In genomic region chr1:155989242-155989991, GRCh38 we compare ENCODE assay signal across 9 cellular contexts. TPM values are rescaled to one million over a fixed set of nuclear protein-coding genes. Genes with fewer than 3 reads are reported as not detected.
DNase-seq lines count a peak whose midpoint lies in the region; ATAC-seq, FAIRE-seq and TF ChIP-seq lines count a peak whose summit lies in the region.
"Had no signal": no experiment of that assay in that cellular context is flagged by ENCODE, and none has a peak within 500 bp of the region (broad histone marks: within the 10 kb centered on the region; RNA-seq: fewer than 3 reads in every experiment).

No MANE protein-coding gene starts in this region.

- peak; percentile 75 for ATAC-seq in HG03135 (IDR thresholded peaks at IDR 0.05; ENCODE audit: unreplicated experiment)
- ATAC-seq in activated CD8-positive, alpha-beta T cell treated with anti-CD3 and anti-CD28 coated beads, Interleukin-2, amount 10 ng/mL, durations not matched to agents 7 days and 5 days: peak; percentile 98
- ATAC-seq in GM21447 (IDR thresholded peaks at IDR 0.05; ENCODE audit: unreplicated experiment): no peak

- peaks cover 19% of the 10 kb centered on the region for H3K4me1 Mint-ChIP-seq in activated CD8-positive, alpha-beta T cell treated with anti-CD3 and anti-CD28 coated beads, Interleukin-2, amount 10 ng/mL, durations not matched to agents 7 days and 5 days (ENCODE audit: low read depth)
- peaks cover 3% of the 10 kb centered on the region for H3K4me1 Mint-ChIP-seq in mesothelial cell of epicardium

- peak overlapping the region; percentile 18 for H4K5ac ChIP-seq in H1 (ENCODE audit: insufficient read length, low read depth, low read length)

- no peaks in the 10 kb centered on the region for H3K79me1 ChIP-seq in H1 (ENCODE audit: low read depth, low read length)

- no peak overlapping the region for H3K9ac ChIP-seq in H1 (replicated peaks in 1 of 4; ENCODE audit: extremely low read depth in 1 of 4, low read depth in 3 of 4, low read length in 3 of 4)

- H3K4ac ChIP-seq in H1 (replicated peaks; ENCODE audit: insufficient read length, low read depth, low read length): no peak overlapping the region

- no peak overlapping the region; a peak in 1 of 8 replicates for H3K4me3 ChIP-seq in H1 (ENCODE audit: extremely low read depth in 1 of 4, insufficient read depth in 2 of 4, low read depth in 3 of 4, low read length in 4 of 4)

- H2BK20ac ChIP-seq in H1 (ENCODE audit: low read length): no peak overlapping the region

- no peaks in the 10 kb centered on the region for H3K9me3 Mint-ChIP-seq in activated CD8-positive, alpha-beta T cell treated with anti-CD3 and anti-CD28 coated beads, Interleukin-2, amount 10 ng/mL, durations not matched to agents 7 days and 5 days (ENCODE audit: insufficient read depth)
- H3K9me3 Mint-ChIP-seq in mesothelial cell of epicardium: no peaks in the 10 kb centered on the region

- CTCF ChIA-PET in activated CD8-positive, alpha-beta T cell treated with anti-CD3 and anti-CD28 coated beads, Interleukin-2, amount 10 ng/mL, durations not matched to agents 7 days and 5 days (lab: Charles Lee): interaction anchor here (0.6 to 6.6 kb wide), 44 partner anchors 8 to 347 kb away, joined by 3 to 144 read pairs (median 5); partner anchors contain the start of genes ARHGEF2, GON4L, KHDC4 and RXFP4
- CTCF ChIA-PET in H1 (lab: Charles Lee; ENCODE audit: partially characterized antibody): interaction anchor here (0.6 to 5.4 kb wide), 42 partner anchors 9 to 248 kb away, joined by 3 to 126 read pairs (median 5); partner anchors contain the start of genes ARHGEF2, RAB25 and SSR2

- H3K27me3 Mint-ChIP-seq in activated CD8-positive, alpha-beta T cell treated with anti-CD3 and anti-CD28 coated beads, Interleukin-2, amount 10 ng/mL, durations not matched to agents 7 days and 5 days (ENCODE audit: low read depth): no peaks in the 10 kb centered on the region
- no peaks in the 10 kb centered on the region for H3K27me3 Mint-ChIP-seq in mesothelial cell of epicardium (ENCODE audit: low read depth)

- H3K27ac Mint-ChIP-seq in activated CD8-positive, alpha-beta T cell treated with anti-CD3 and anti-CD28 coated beads, Interleukin-2, amount 10 ng/mL, durations not matched to agents 7 days and 5 days: peak overlapping the region; percentile 44
- no peak overlapping the region for H3K27ac Mint-ChIP-seq in mesothelial cell of epicardium

- TF ChIP-seq EP300 in H1 (IDR thresholded peaks at IDR 0.05; ENCODE audit: borderline replicate concordance in 1 of 2, low read depth in 2 of 2, low read length in 2 of 2): no peak

- peak; percentile 24 for FAIRE-seq in H1 (lab: Jason Lieb, UNC)

- H3K4me1 ChIP-seq in H1 (replicated peaks in 1 of 4; ENCODE audit: control insufficient read depth in 3 of 4, insufficient read depth in 4 of 4, low read length in 3 of 4): peaks cover 0 to 10% (median 5%) of the 10 kb centered on the region in 4 experiments; a peak in 5 of 7 replicates

- H3K14ac ChIP-seq in H1 (ENCODE audit: insufficient read length): no peak overlapping the region

- H3K23ac ChIP-seq in H1 (ENCODE audit: insufficient read length): no peak overlapping the region

- H3K4me2 ChIP-seq in H1 (ENCODE audit: insufficient read depth in 1 of 2, low read depth in 2 of 2, low read length in 2 of 2): peak overlapping the region in 1 of 2 experiments; percentile 32; a peak in 2 of 4 replicates

- POLR2A ChIA-PET in activated CD8-positive, alpha-beta T cell treated with anti-CD3 and anti-CD28 coated beads, Interleukin-2, amount 10 ng/mL, durations not matched to agents 7 days and 5 days (lab: Charles Lee): interaction anchor here (0.5 to 2.3 kb wide), 7 partner anchors 11 to 72 kb away, joined by 3 to 14 read pairs (median 4); partner anchors contain the start of genes ARHGEF2 and KHDC4
- POLR2A ChIA-PET in H1 (lab: Charles Lee; ENCODE audit: partially characterized antibody): interaction anchor here (0.6 to 19.2 kb wide), 7 partner anchors 8 to 90 kb away, joined by 3 to 282 read pairs (median 4); partner anchors contain the start of genes ARHGEF2 and KHDC4

- no peak overlapping the region for H2BK120ac ChIP-seq in H1 (replicated peaks; ENCODE audit: low read depth, low read length)

- no peak overlapping the region; the same call in 1 of the 2 replicates for H2AFZ ChIP-seq in H1 (ENCODE audit: low read length)

- H3K56ac ChIP-seq in H1 (replicated peaks; ENCODE audit: insufficient read length, low read depth, low read length): no peak overlapping the region

- H3K36me3 ChIP-seq in H1 (ENCODE audit: control insufficient read depth in 2 of 4, insufficient read depth in 4 of 4, low read length in 3 of 4): no peaks in the 10 kb centered on the region

- 57% methylated on average over 9 of the region's 9 CpGs; no CpG with 5 or more reads in 1 of the 2 experiments for WGBS in H1 (ENCODE audit: extremely low coverage in 1 of 2, insufficient coverage in 1 of 2, insufficient read length in 1 of 2, insufficient replicate concordance in 2 of 2, low coverage in 1 of 2, low lambda C conversion rate in 2 of 2, missing lambda C conversion rate in 1 of 2), 2 experiments

- no peaks in the 10 kb centered on the region for H3K9me3 ChIP-seq in H1 (ENCODE audit: insufficient read depth in 2 of 2, low read depth in 1 of 2, low read length in 1 of 2)

- H4K91ac ChIP-seq in H1 (replicated peaks; ENCODE audit: insufficient read length, low read length): peak overlapping the region; percentile 82

- peak; percentile 97 to 98 for TF ChIP-seq RAD21 in H1 (IDR thresholded peaks at IDR 0.05 in 1 of 2, conservative IDR thresholded peaks at IDR 0.05 in 1 of 2; ENCODE audit: low read depth in 2 of 2, low read length in 2 of 2)

- H3K27ac ChIP-seq in H1 (ENCODE audit: low read depth, low read length): no peak overlapping the region; the same call in 1 of the 2 replicates
- H3K27ac ChIP-seq: epithelial cell of prostate had no signal

- H3K79me2 ChIP-seq in H1 (ENCODE audit: control insufficient read depth in 1 of 2, insufficient read depth in 2 of 2, low read length in 2 of 2): no peaks in the 10 kb centered on the region

- TF ChIP-seq POLR2A in H1 (IDR thresholded peaks at IDR 0.05; ENCODE audit: control extremely low read depth in 1 of 2, low read depth in 2 of 2, low read length in 2 of 2): no peak

- no peak overlapping the region for H2BK12ac ChIP-seq in H1 (ENCODE audit: low read depth, low read length)

- H2AK5ac ChIP-seq in H1 (ENCODE audit: low read depth, low read length): no peak overlapping the region

- peak overlapping the region; percentile 6; the same call in 1 of the 2 replicates for H2BK15ac ChIP-seq in H1 (ENCODE audit: low read length)

- 0 out of 2 replicates have a peak overlapping the region, but pooled peaks have one; percentile 58 for H4K8ac ChIP-seq in H1 (ENCODE audit: extremely low read depth, insufficient read depth, low read length)

- H3K18ac ChIP-seq in H1 (ENCODE audit: extremely low read depth, low read length): no peak overlapping the region

- H3K36me3 Mint-ChIP-seq in activated CD8-positive, alpha-beta T cell treated with anti-CD3 and anti-CD28 coated beads, Interleukin-2, amount 10 ng/mL, durations not matched to agents 7 days and 5 days (ENCODE audit: low read depth): no peaks in the 10 kb centered on the region
- no peaks in the 10 kb centered on the region for H3K36me3 Mint-ChIP-seq in mesothelial cell of epicardium

- H3K4me3 Mint-ChIP-seq in activated CD8-positive, alpha-beta T cell treated with anti-CD3 and anti-CD28 coated beads, Interleukin-2, amount 10 ng/mL, durations not matched to agents 7 days and 5 days: no peak overlapping the region
- no peak overlapping the region for H3K4me3 Mint-ChIP-seq in mesothelial cell of epicardium

- H4K20me1 ChIP-seq in H1 (replicated peaks in 1 of 2; ENCODE audit: control insufficient read depth in 1 of 2, insufficient read depth in 2 of 2, low read length in 2 of 2): no peaks in the 10 kb centered on the region

- TF ChIP-seq CTCF in H1 (IDR thresholded peaks at IDR 0.05; ENCODE audit: control extremely low read depth in 1 of 3, insufficient read depth in 1 of 3, low read depth in 1 of 3, low read length in 3 of 3): peak; percentile 94 to 98 (median 98)
- TF ChIP-seq CTCF in mesothelial cell of epicardium (IDR thresholded peaks at IDR 0.05; ENCODE audit: unreplicated experiment): peak; percentile 96

- no peaks in the 10 kb centered on the region for H3K27me3 ChIP-seq in H1 (replicated peaks in 1 of 4; ENCODE audit: control insufficient read depth in 3 of 4, extremely low read depth in 1 of 4, insufficient read depth in 3 of 4, low read length in 3 of 4)

- H3K23me2 ChIP-seq in H1 (ENCODE audit: low read depth, low read length): no peaks in the 10 kb centered on the region

- peak overlapping the region; percentile 31; the same call in 1 of the 2 replicates for H2BK5ac ChIP-seq in H1 (ENCODE audit: low read depth, low read length)

- DNase-seq in ELR (ENCODE audit: low read depth): peak; percentile 75
- DNase-seq in NCI-H774 (lab: John Stamatoyannopoulos, UW): peak; percentile 71
- DNase-seq in activated CD8-positive, alpha-beta T cell treated with anti-CD3 and anti-CD28 coated beads, Interleukin-2, amount 10 ng/mL, durations not matched to agents 7 days and 5 days: peak; percentile 85
- DNase-seq in H1 (ENCODE audit: low read depth in 1 of 2, low spot score in 2 of 2): peak in 1 of 2 experiments; percentile 91
- peak in 1 of 2 experiments; percentile 81 for DNase-seq in mesothelial cell of epicardium (ENCODE audit: low spot score in 2 of 2, unreplicated experiment in 2 of 2)
- peak; percentile 59 for DNase-seq in stimulated activated CD8-positive, alpha-beta memory T cell treated with anti-CD3 and anti-CD28 coated beads, Interleukin-15, amount 100 ng/mL, for 1 hour (ENCODE audit: low read depth)

RNA-seq across cellular contexts. Expression of gene ARHGEF2, which starts 11.1 kb away (rescaled TPM):
- 100 to 1,000 TPM; 142 to 147 TPM for total RNA-seq in activated CD8-positive, alpha-beta T cell treated with anti-CD3 and anti-CD28 coated beads, Interleukin-2, amount 10 ng/mL, durations not matched to agents 7 days and 5 days
- total RNA-seq in H1 (2021; fragmentation: NEBNext Ultra II Directional; extraction: Animal tissue kit (Norgen Biotek cat#: 25700)): 68.3 and 80.5 TPM in 2 replicates
- 42.7 and 55.0 TPM in 2 replicates for polyA plus RNA-seq in H1 (2011; rRNA removed)
- 36.0 TPM for polyA plus RNA-seq in H1 (2011; cell fraction: cytosol; rRNA removed)
- polyA plus RNA-seq in H1 (2011; cell fraction: nucleus; rRNA removed): 102 TPM
- 54.6 to 83.3 TPM (median 61.5 TPM) in 4 replicates for polyA plus RNA-seq in H1 (2012, experiment 1 of 2)
- 40.4 TPM for polyA plus RNA-seq in H1 (2012, experiment 2 of 2)
- 27.1 TPM for polyA plus RNA-seq in H1 (2013, experiment 1 of 2)
- 27.2 TPM for polyA plus RNA-seq in H1 (2013, experiment 2 of 2)
- 67.3 and 87.2 TPM in 2 replicates for polyA minus RNA-seq in H1 (2011; rRNA and poly(A)+ RNA removed)
- 29.9 TPM for polyA minus RNA-seq in H1 (2011; cell fraction: cytosol; rRNA and poly(A)+ RNA removed)
- 75.9 TPM for polyA minus RNA-seq in H1 (2011; cell fraction: nucleus; rRNA and poly(A)+ RNA removed)
- total RNA-seq in mesothelial cell of epicardium: 103 to 111 TPM (median 110 TPM) in 3 replicates

RNA-seq across cellular contexts. Expression of gene SSR2, which starts 31.3 kb away (rescaled TPM):
- total RNA-seq in activated CD8-positive, alpha-beta T cell treated with anti-CD3 and anti-CD28 coated beads, Interleukin-2, amount 10 ng/mL, durations not matched to agents 7 days and 5 days: 100 to 1,000 TPM; 216 to 233 TPM
- 190 and 196 TPM in 2 replicates for total RNA-seq in H1 (2021; fragmentation: NEBNext Ultra II Directional; extraction: Animal tissue kit (Norgen Biotek cat#: 25700))
- 411 and 648 TPM in 2 replicates for polyA plus RNA-seq in H1 (2011; rRNA removed)
- polyA plus RNA-seq in H1 (2011; cell fraction: cytosol; rRNA removed): 513 TPM
- 240 TPM for polyA plus RNA-seq in H1 (2011; cell fraction: nucleus; rRNA removed)
- 232 to 248 TPM (median 244 TPM) in 4 replicates for polyA plus RNA-seq in H1 (2012, experiment 1 of 2)
- polyA plus RNA-seq in H1 (2012, experiment 2 of 2): 448 TPM
- 408 TPM for polyA plus RNA-seq in H1 (2013, experiment 1 of 2)
- 481 TPM for polyA plus RNA-seq in H1 (2013, experiment 2 of 2)
- polyA minus RNA-seq in H1 (2011; rRNA and poly(A)+ RNA removed): 282 and 428 TPM in 2 replicates
- polyA minus RNA-seq in H1 (2011; cell fraction: cytosol; rRNA and poly(A)+ RNA removed): 95.5 TPM
- polyA minus RNA-seq in H1 (2011; cell fraction: nucleus; rRNA and poly(A)+ RNA removed): 85.3 TPM
- total RNA-seq in mesothelial cell of epicardium: 282 to 298 TPM (median 297 TPM) in 3 replicates

RNA-seq across cellular contexts. Expression of gene RXFP4, which starts 48.0 kb away (rescaled TPM):
- not detected for total RNA-seq in activated CD8-positive, alpha-beta T cell treated with anti-CD3 and anti-CD28 coated beads, Interleukin-2, amount 10 ng/mL, durations not matched to agents 7 days and 5 days
- total RNA-seq in H1 (2021; fragmentation: NEBNext Ultra II Directional; extraction: Animal tissue kit (Norgen Biotek cat#: 25700)): not detected in 2 replicates
- 0.09 TPM in 1 of 2 replicates, not detected in the other for polyA plus RNA-seq in H1 (2011; rRNA removed)
- polyA plus RNA-seq in H1 (2011; cell fraction: cytosol; rRNA removed): not detected
- not detected for polyA plus RNA-seq in H1 (2011; cell fraction: nucleus; rRNA removed)
- 0.18 TPM in 1 of 4 replicates, not detected in the others for polyA plus RNA-seq in H1 (2012, experiment 1 of 2)
- not detected for polyA plus RNA-seq in H1 (2012, experiment 2 of 2)
- not detected for polyA plus RNA-seq in H1 (2013, experiment 1 of 2)
- not detected for polyA plus RNA-seq in H1 (2013, experiment 2 of 2)
- polyA minus RNA-seq in H1 (2011; rRNA and poly(A)+ RNA removed): 0.15 TPM in 1 of 2 replicates, not detected in the other
- polyA minus RNA-seq in H1 (2011; cell fraction: cytosol; rRNA and poly(A)+ RNA removed): not detected
- polyA minus RNA-seq in H1 (2011; cell fraction: nucleus; rRNA and poly(A)+ RNA removed): 0.70 TPM
- total RNA-seq in mesothelial cell of epicardium: not detected in 3 replicates

RNA-seq across cellular contexts. Expression of gene KHDC4, which starts 55.2 kb away (rescaled TPM):
- 10 to 100 TPM; 64.5 to 68.9 TPM for total RNA-seq in activated CD8-positive, alpha-beta T cell treated with anti-CD3 and anti-CD28 coated beads, Interleukin-2, amount 10 ng/mL, durations not matched to agents 7 days and 5 days
- 53.4 and 56.6 TPM in 2 replicates for total RNA-seq in H1 (2021; fragmentation: NEBNext Ultra II Directional; extraction: Animal tissue kit (Norgen Biotek cat#: 25700))
- 59.9 and 81.1 TPM in 2 replicates for polyA plus RNA-seq in H1 (2011; rRNA removed)
- polyA plus RNA-seq in H1 (2011; cell fraction: cytosol; rRNA removed): 82.9 TPM
- polyA plus RNA-seq in H1 (2011; cell fraction: nucleus; rRNA removed): 112 TPM
- polyA plus RNA-seq in H1 (2012, experiment 1 of 2): 50.2 to 59.1 TPM (median 55.5 TPM) in 4 replicates
- polyA plus RNA-seq in H1 (2012, experiment 2 of 2): 11.6 TPM
- polyA plus RNA-seq in H1 (2013, experiment 1 of 2): 46.7 TPM
- polyA plus RNA-seq in H1 (2013, experiment 2 of 2): 44.1 TPM
- polyA minus RNA-seq in H1 (2011; rRNA and poly(A)+ RNA removed): 89.4 and 120 TPM in 2 replicates
- polyA minus RNA-seq in H1 (2011; cell fraction: cytosol; rRNA and poly(A)+ RNA removed): 50.6 TPM
- polyA minus RNA-seq in H1 (2011; cell fraction: nucleus; rRNA and poly(A)+ RNA removed): 103 TPM
- 70.1 to 74.1 TPM (median 73.2 TPM) in 3 replicates for total RNA-seq in mesothelial cell of epicardium
